4 cellular contexts compared by ENCODE assay signal in genomic region chr10:61712105-61712504, GRCh38. TPM values are rescaled to one million over a fixed set of nuclear protein-coding genes. Genes with fewer than 3 reads are reported as not detected.
"Had no signal": no experiment of that assay in that cellular context is flagged by ENCODE, and none has a peak within 500 bp of the region (broad histone marks: within the 10 kb centered on the region; RNA-seq: fewer than 3 reads in every experiment).

No MANE protein-coding gene starts in this region.

RNA-seq across cellular contexts. Expression of gene CABCOCO1, which starts 49.4 kb away (rescaled TPM):
- total RNA-seq: HepG2, HT-29, HT1080, K562 had no signal
